ENCODE assay signal across 23 cellular contexts in genomic region chr7:142263598-142264380, GRCh38. TPM values are rescaled to one million over a fixed set of nuclear protein-coding genes. Genes with fewer than 3 reads are reported as not detected.
A peak's percentile ranks its signal among the peaks of the same experiment; 100 is the strongest.
DNase-seq lines count a peak whose midpoint lies in the region; ATAC-seq and TF ChIP-seq lines count a peak whose summit lies in the region.
"Had no signal": no experiment of that assay in that cellular context is flagged by ENCODE, and none has a peak within 500 bp of the region (broad histone marks: within the 10 kb centered on the region; RNA-seq: fewer than 3 reads in every experiment).

No MANE protein-coding gene starts in this region.

- H2BK5ac ChIP-seq in mesenchymal stem cell (ENCODE audit: low read depth, low read length, poor library complexity, severe bottlenecking): peak overlapping the region; percentile 40

- WGBS in mammary epithelial cell (ENCODE audit: low coverage, missing lambda C conversion rate): 67% methylated on average over 8 of the region's 8 CpGs
- 59% methylated on average over 1 of the region's 8 CpGs for WGBS in mesenchymal stem cell

- H2BK120ac ChIP-seq in mesenchymal stem cell (ENCODE audit: low read depth, low read length): no peak overlapping the region

- H3K36me3 ChIP-seq in mammary epithelial cell (ENCODE audit: insufficient read depth, low read length) (no peaks in the 10 kb centered on the region), mesenchymal stem cell (ENCODE audit: control insufficient read depth in 1 of 2, insufficient read depth in 2 of 2, low read depth in 1 of 2, low read length in 2 of 2) (no peaks in the 10 kb centered on the region)

- no peak overlapping the region for H3K14ac ChIP-seq in mesenchymal stem cell (ENCODE audit: low read length in 2 of 2)

- no peak overlapping the region for H3K18ac ChIP-seq in mesenchymal stem cell (ENCODE audit: low read depth in 1 of 2, low read length in 2 of 2)

- H3K9me3 ChIP-seq in mammary epithelial cell (replicated peaks; ENCODE audit: insufficient read depth, low read length) (no peaks in the 10 kb centered on the region), mesenchymal stem cell (ENCODE audit: control insufficient read depth, low read length) (peaks cover 6% of the 10 kb centered on the region)

- no peaks in the 10 kb centered on the region for H3K79me1 ChIP-seq in mesenchymal stem cell (replicated peaks; ENCODE audit: low read length, poor library complexity, severe bottlenecking)

- CTCF ChIA-PET in mammary epithelial cell (lab: Charles Lee; ENCODE audit: low non-redundant PET): no interaction called here

- H3K4me2 ChIP-seq in mammary epithelial cell (ENCODE audit: insufficient read depth, low read depth, low read length): peak overlapping the region; percentile 58
- no peak overlapping the region for H3K4me2 ChIP-seq in mesenchymal stem cell (ENCODE audit: low read length, poor library complexity, severe bottlenecking)

- BruUV-seq in mammary epithelial cell (replicated peaks; lab: Mats Ljungman, UMichigan): no TSS peak

- H3K27me3 ChIP-seq in mammary epithelial cell (ENCODE audit: insufficient read depth, low read length): no peaks in the 10 kb centered on the region
- H3K27me3 ChIP-seq in mesenchymal stem cell (ENCODE audit: control insufficient read depth in 1 of 2, insufficient read depth in 1 of 2, low read length in 2 of 2): no peaks in the 10 kb centered on the region

- dilution Hi-C loops in mammary epithelial cell (cut with HindIII; ENCODE audit: low sequenced_read_pairs): no loop called here

- no peak overlapping the region for H3K9ac ChIP-seq in mammary epithelial cell (ENCODE audit: insufficient read depth, low read length)
- peak overlapping the region; percentile 68 for H3K9ac ChIP-seq in mesenchymal stem cell (ENCODE audit: low read length)

- H2AK5ac ChIP-seq in mesenchymal stem cell (ENCODE audit: low read length, severe bottlenecking): no peak overlapping the region

- H3K4me1 ChIP-seq in mammary epithelial cell (ENCODE audit: insufficient read depth, low read length) (peaks cover 8% of the 10 kb centered on the region), mesenchymal stem cell (ENCODE audit: control insufficient read depth, insufficient read depth, low read depth, low read length) (no peaks in the 10 kb centered on the region)

- H3K79me2 ChIP-seq in mammary epithelial cell (ENCODE audit: insufficient read depth, low read length): no peaks in the 10 kb centered on the region

- H2BK15ac ChIP-seq in mesenchymal stem cell (ENCODE audit: low read depth, poor library complexity, severe bottlenecking): no peak overlapping the region

- H3K27ac ChIP-seq in mammary epithelial cell (ENCODE audit: insufficient read depth, low read depth, low read length): no peak overlapping the region
- no peak overlapping the region for H3K27ac ChIP-seq in mesenchymal stem cell (ENCODE audit: low read length, poor library complexity, severe bottlenecking)
- H3K27ac ChIP-seq: VCaP had no signal

- H3K4me3 ChIP-seq in mammary epithelial cell (replicated peaks in 1 of 3; ENCODE audit: insufficient read depth in 1 of 3, low read depth in 2 of 3, low read length in 3 of 3): no peak overlapping the region
- H3K4me3 ChIP-seq in mesenchymal stem cell (ENCODE audit: insufficient read depth in 1 of 2, low read depth in 1 of 2, low read length in 2 of 2): peak overlapping the region in 1 of 2 experiments; percentile 15

- H2BK12ac ChIP-seq in mesenchymal stem cell (ENCODE audit: low read length in 2 of 2): no peak overlapping the region

- no peaks in the 10 kb centered on the region for H4K20me1 ChIP-seq in mammary epithelial cell (ENCODE audit: insufficient read depth, low read length)

- H3K23ac ChIP-seq in mesenchymal stem cell (ENCODE audit: low read length in 2 of 2): no peak overlapping the region

- H4K8ac ChIP-seq in mesenchymal stem cell (ENCODE audit: low read length): no peak overlapping the region

- intact Hi-C loops in mammary epithelial cell (cut with micrococcal nuclease): no loop called here

- no peak overlapping the region for H3K4ac ChIP-seq in mesenchymal stem cell (ENCODE audit: low read depth in 1 of 2, low read length in 2 of 2)

- H2AFZ ChIP-seq in mammary epithelial cell (ENCODE audit: low read depth, low read length): no peak overlapping the region
- H2AFZ ChIP-seq in mesenchymal stem cell (ENCODE audit: low read depth, low read length): no peak overlapping the region

- no peak overlapping the region for H4K91ac ChIP-seq in mesenchymal stem cell (ENCODE audit: low read length)

- no peak for ATAC-seq in GM18867 (IDR thresholded peaks at IDR 0.05; ENCODE audit: unreplicated experiment)
- ATAC-seq: activated T-cell treated with anti-CD3 and anti-CD28 coated beads, Interleukin-2, amount 50 U/mL, for 72 hours; esophagus mucosa; naive thymus-derived CD8-positive, alpha-beta T cell; Right ventricle myocardium inferior had no signal

- TF ChIP-seq CTCF in mammary epithelial cell (conservative IDR thresholded peaks at IDR 0.05 in 1 of 2, IDR thresholded peaks at IDR 0.05 in 1 of 2; ENCODE audit: extremely low read depth in 1 of 2, insufficient read depth in 1 of 2, low read depth in 1 of 2, low read length in 2 of 2): no peak

- DNase-seq in ACHN (peak; percentile 8), M059J (ENCODE audit: low read depth) (peak; percentile 68), mammary epithelial cell (peak; percentile 52), mesenchymal stem cell (no peak), NCI-H748 treated with DMSO at 0.1 percent for 48 hours (lab: John Stamatoyannopoulos, UW) (no peak)
- no peak for DNase-seq in activated CD4-positive, alpha-beta T cell treated with anti-CD3 and anti-CD28 coated beads, Interleukin-2, amount 50 U/mL, for 4 hours
- DNase-seq in stimulated activated CD4-positive, alpha-beta T cell treated with anti-CD3 and anti-CD28 coated beads, Interleukin-4, amount 100 ng/mL, for 24 hours: no peak
- DNase-seq: activated T-cell treated with anti-CD3 and anti-CD28 coated beads, Interleukin-2, amount 50 U/mL, for 72 hours; CD4-positive, alpha-beta T cell; immature natural killer cell; IMR-90; naive thymus-derived CD8-positive, alpha-beta T cell; NCI-H187; NK-92 treated with Interleukin-12 subunit alpha and Interleukin-12 subunit beta, amount 100 ng/mL, for 24 hours; stimulated activated CD4-positive, alpha-beta T cell treated with anti-CD3 and anti-CD28 coated beads, Interleukin-12 subunit alpha, Interleukin-12 subunit beta, amount 100 ng/mL, for 4 hours; T-helper 1 cell had no signal

- in situ Hi-C loops in ACHN (cut with HindIII; ENCODE audit: low pct_ligation_motif_present, low pct_unique_long_range_greater_than_20kb, low sequenced_read_pairs): no loop called here
- in situ Hi-C loops in mammary epithelial cell (cut with MboI; ENCODE audit: low sequenced_read_pairs in 2 of 2): no loop called here

RNA-seq across cellular contexts. Expression of gene PRSS58, which starts 5.9 kb away (rescaled TPM):
- total RNA-seq in M059J (2014; rRNA removed; shearing (Covaris generic)): not detected in 2 replicates
- not detected for total RNA-seq in mammary epithelial cell
- polyA plus RNA-seq in mammary epithelial cell: not detected
- not detected for polyA minus RNA-seq in mammary epithelial cell
- polyA plus RNA-seq in mesenchymal stem cell (2013, experiment 1 of 2): not detected
- polyA plus RNA-seq in mesenchymal stem cell (2013, experiment 2 of 2): not detected
- total RNA-seq: activated T-cell treated with anti-CD3 and anti-CD28 coated beads, Interleukin-2, amount 50 U/mL, for 72 hours; CD4-positive, alpha-beta T cell; esophagus mucosa; IMR-90; lung microvascular endothelial cell; naive thymus-derived CD8-positive, alpha-beta T cell; posterior vena cava; Right ventricle myocardium inferior had no signal
- polyA plus RNA-seq: AG04450; immature natural killer cell; IMR-90; naive thymus-derived CD8-positive, alpha-beta T cell had no signal

Comparison
In these comparisons a context has a peak if more than half of its experiments do, and no peak if none do; other contexts are left out.
1. DNase-seq: peak in ACHN (single experiment), M059J (single experiment) and mammary epithelial cell (single experiment); none in mesenchymal stem cell (single experiment), NCI-H748 treated with DMSO at 0.1 percent for 48 hours (single experiment), activated CD4-positive, alpha-beta T cell treated with anti-CD3 and anti-CD28 coated beads, Interleukin-2, amount 50 U/mL, for 4 hours (0 of 2) and stimulated activated CD4-positive, alpha-beta T cell treated with anti-CD3 and anti-CD28 coated beads, Interleukin-4, amount 100 ng/mL, for 24 hours (single experiment).